8 cellular contexts compared by ENCODE assay signal in the genomic region with DNA sequence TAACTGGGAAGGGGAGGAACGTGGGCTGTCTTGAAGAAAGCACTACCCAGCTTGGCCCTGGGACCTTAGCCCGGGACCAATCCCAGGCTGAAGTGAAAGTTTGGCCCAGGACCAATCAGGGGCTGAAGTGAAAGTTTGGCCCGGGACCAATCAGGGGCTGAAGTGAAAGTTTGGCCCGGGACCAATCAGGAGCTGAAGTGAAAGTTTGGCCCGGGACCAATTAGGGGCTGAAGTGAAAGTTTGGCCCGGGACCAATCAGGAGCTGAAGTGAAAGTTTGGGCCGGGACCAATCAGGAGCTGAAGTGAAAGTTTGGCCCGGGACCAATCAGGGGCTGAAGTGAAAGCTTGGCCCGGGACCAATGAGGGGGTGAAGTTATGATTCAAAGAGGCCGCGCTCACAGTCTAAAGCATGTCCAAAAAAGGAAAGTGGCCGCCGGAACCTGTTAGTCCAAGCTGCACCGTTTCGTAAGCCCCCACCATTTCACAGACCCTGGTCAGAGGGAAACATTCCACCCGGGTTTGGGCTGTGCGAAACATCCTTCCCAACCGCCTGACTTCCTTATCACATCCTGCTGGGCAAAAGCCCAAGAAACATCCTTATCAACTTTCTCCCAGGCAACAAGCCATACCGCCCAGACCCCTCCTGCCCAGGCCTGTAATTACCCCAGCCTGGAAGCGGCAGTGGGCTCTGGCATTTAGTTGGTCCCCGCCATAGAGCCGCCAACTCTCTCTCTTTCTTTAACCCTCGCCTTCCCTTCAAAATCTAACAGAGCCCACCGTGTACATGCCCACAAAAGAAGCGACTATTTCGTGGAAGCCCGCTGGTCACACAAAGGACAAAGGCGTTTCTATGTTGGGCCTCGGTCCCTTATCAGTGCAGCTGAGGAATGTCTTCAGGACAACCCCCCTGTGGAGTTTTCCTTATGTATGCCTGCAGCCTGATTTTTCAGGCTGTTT. TPM values are rescaled to one million over a fixed set of nuclear protein-coding genes. Genes with fewer than 3 reads are reported as not detected.
A peak's percentile ranks its signal among the peaks of the same experiment; 100 is the strongest.
DNase-seq lines count a peak whose midpoint lies in the region; ATAC-seq, FAIRE-seq and TF ChIP-seq lines count a peak whose summit lies in the region.

No MANE protein-coding gene starts in this region.

- no peak for TF ChIP-seq CTCF in chondrocyte (IDR thresholded peaks at IDR 0.05)
- TF ChIP-seq CTCF in kidney (IDR thresholded peaks at IDR 0.05; ENCODE audit: borderline replicate concordance, extremely low read depth, insufficient read depth): no peak

- H3K9ac ChIP-seq in kidney (ENCODE audit: low read length in 2 of 2): peak overlapping the region; percentile 58 to 71

- H3K4me3 Mint-ChIP-seq in chondrocyte (ENCODE audit: unreplicated experiment): peak overlapping the region; percentile 100

- no peaks in the 10 kb centered on the region for H3K27me3 Mint-ChIP-seq in chondrocyte (ENCODE audit: low read depth)

- H3K9me3 ChIP-seq in SJCRH30 (replicated peaks): peaks cover 31% of the 10 kb centered on the region
- H3K9me3 ChIP-seq in kidney (ENCODE audit: control insufficient read depth in 1 of 2, low read length in 2 of 2): no peaks in the 10 kb centered on the region

- DNase-seq in COLO829 (ENCODE audit: low spot score) (peak; percentile 49), HCEC 1CT (peak; percentile 71), SJCRH30 (peak; percentile 85 to 89), chondrocyte (ENCODE audit: low spot score) (no peak), kidney (peak; percentile 85)
- DNase-seq in stimulated activated CD4-positive, alpha-beta T cell treated with anti-CD3 and anti-CD28 coated beads, Interleukin-1b, Interleukin-23, amount 100 ng/mL, for 48 hours: peak; percentile 69

- FAIRE-seq in kidney (lab: Jason Lieb, UNC): peak; percentile 98

- peaks cover 30% of the 10 kb centered on the region for H3K36me3 ChIP-seq in SJCRH30
- H3K36me3 ChIP-seq in kidney (ENCODE audit: control insufficient read depth in 1 of 2, insufficient read depth in 2 of 2, low read length in 2 of 2): no peaks in the 10 kb centered on the region

- intact Hi-C loops in kidney (cut with DNase I): no loop called here

- peaks cover 22% of the 10 kb centered on the region for H3K4me1 Mint-ChIP-seq in chondrocyte (ENCODE audit: low read depth)

- H3K4me3 ChIP-seq in SJCRH30 (peak overlapping the region; percentile 96), kidney (ENCODE audit: low read length in 2 of 2) (peak overlapping the region; percentile 83 to 97)

- H3K27me3 ChIP-seq in SJCRH30: no peaks in the 10 kb centered on the region

- H3K27ac ChIP-seq in SJCRH30 (peak overlapping the region; percentile 95), kidney (ENCODE audit: low read depth in 2 of 2, low read length in 2 of 2) (peak overlapping the region; percentile 72 to 93)

- peaks cover 9% of the 10 kb centered on the region for H3K36me3 Mint-ChIP-seq in chondrocyte (ENCODE audit: low read depth)

- H3K27ac Mint-ChIP-seq in chondrocyte (ENCODE audit: unreplicated experiment): peak overlapping the region; percentile 99

- H3K9me3 Mint-ChIP-seq in chondrocyte (ENCODE audit: low read depth): peaks cover 30% of the 10 kb centered on the region

- ATAC-seq in HG02840 (IDR thresholded peaks at IDR 0.05; ENCODE audit: low FRiP score, unreplicated experiment) (no peak), HG03135 (IDR thresholded peaks at IDR 0.05; ENCODE audit: unreplicated experiment) (no peak)

- H3K4me1 ChIP-seq in SJCRH30 (no peaks in the 10 kb centered on the region), kidney (ENCODE audit: control insufficient read depth in 1 of 2, insufficient read depth in 1 of 2, low read depth in 1 of 2, low read length in 2 of 2) (peaks cover 7 to 8% of the 10 kb centered on the region in 2 donors)

RNA-seq across cellular contexts. Expression of gene ZNF850, which starts 1.1 kb away (rescaled TPM):
- total RNA-seq in SJCRH30 (2014; rRNA removed; shearing (Covaris generic)): 24.0 and 28.6 TPM in 2 replicates
- total RNA-seq in chondrocyte: 2.5 to 7.5 TPM (median 4.0 TPM) in 3 replicates
- total RNA-seq in kidney: 4.2 TPM
- 0.09 TPM for polyA plus RNA-seq in kidney (ENCODE audit: insufficient read depth, low read depth, low replicate concordance)
